15 cellular contexts compared by ENCODE assay signal in the genomic region with DNA sequence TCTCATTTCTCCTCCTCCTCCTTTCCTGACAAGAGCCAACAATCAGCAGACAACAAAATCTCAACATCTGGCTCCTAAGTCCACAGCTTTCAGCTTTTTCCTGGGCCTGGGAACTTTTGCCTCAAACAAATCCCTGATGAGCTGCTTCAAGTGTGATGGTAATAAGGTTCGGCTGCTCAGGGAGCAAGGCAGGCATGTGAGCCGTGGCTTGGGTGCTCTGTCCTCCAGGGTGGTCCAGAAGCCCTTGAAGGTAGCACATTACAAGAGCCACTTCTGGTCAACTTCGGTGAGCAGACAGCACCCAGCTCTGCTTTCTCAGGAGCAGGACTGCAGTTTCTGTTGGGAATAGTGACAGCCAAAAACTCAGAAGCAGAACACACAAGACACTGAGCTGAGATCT. TPM values are rescaled to one million over a fixed set of nuclear protein-coding genes. Genes with fewer than 3 reads are reported as not detected.
A peak's percentile ranks its signal among the peaks of the same experiment; 100 is the strongest.
DNase-seq lines count a peak whose midpoint lies in the region; ATAC-seq and TF ChIP-seq lines count a peak whose summit lies in the region.
"Had no signal": no experiment of that assay in that cellular context is flagged by ENCODE, and none has a peak within 500 bp of the region (broad histone marks: within the 10 kb centered on the region; RNA-seq: fewer than 3 reads in every experiment).

No MANE protein-coding gene starts in this region.

- peak overlapping the region; percentile 98 for H3K27ac Mint-ChIP-seq in activated CD4-positive, alpha-beta T cell treated with anti-CD3 and anti-CD28 coated beads, Interleukin-2, amount 10 ng/mL, durations not matched to agents 24 days and 14 days
- H3K27ac Mint-ChIP-seq in activated CD4-positive, alpha-beta memory T cell treated with anti-CD3 and anti-CD28 coated beads, Interleukin-2, amount 10 ng/mL, durations not matched to agents 7 days and 5 days: peak overlapping the region; percentile 28
- peak overlapping the region; percentile 73 to 100 (median 90) for H3K27ac Mint-ChIP-seq in immature natural killer cell
- peak overlapping the region; percentile 94 for H3K27ac Mint-ChIP-seq in stimulated activated memory B cell treated with anti-CD40 and anti-IgM and Interleukin-4, amounts not matched to agents 10 μg/mL and 1 μg/mL and 100 μg/mL, for 72 hours

- no peak for DNase-seq in activated CD4-positive, alpha-beta T cell treated with anti-CD3 and anti-CD28 coated beads, Interleukin-2, amount 10 ng/mL, durations not matched to agents 24 days and 14 days
- DNase-seq in activated CD4-positive, alpha-beta T cell treated with anti-CD3 and anti-CD28 coated beads, Interleukin-2, amount 50 U/mL, for 4 hours: no peak
- no peak for DNase-seq in activated CD4-positive, alpha-beta memory T cell treated with anti-CD3 and anti-CD28 coated beads, Interleukin-2, amount 10 ng/mL, durations not matched to agents 7 days and 5 days
- no peak for DNase-seq in immature natural killer cell
- no peak for DNase-seq in activated CD4-positive, CD25-positive, alpha-beta regulatory T cell treated with anti-CD3 and anti-CD28 coated beads, Interleukin-2, amount 50 U/mL, for 72 hours
- DNase-seq in GM10248 (ENCODE audit: extremely low spot score): no peak
- DNase-seq: body of pancreas; DMS153; NCI-H146; SK-N-SH; stimulated activated naive CD4-positive, alpha-beta T cell treated with Interleukin-2 at 50 U/mL for 16 hours had no signal

- POLR2A ChIA-PET in activated CD4-positive, alpha-beta memory T cell treated with anti-CD3 and anti-CD28 coated beads, Interleukin-2, amount 10 ng/mL, durations not matched to agents 7 days and 5 days (lab: Charles Lee): interaction anchor here (0.5 to 3.2 kb wide), 5 partner anchors 11 to 39 kb away, joined by 3 to 23 read pairs (median 3); no protein-coding TSS in a partner anchor
- POLR2A ChIA-PET in GM10248 (lab: Yijun Ruan, JAX): no interaction called here

- ATAC-seq in stimulated activated memory B cell treated with anti-CD40 and anti-IgM and Interleukin-4, amounts not matched to agents 10 μg/mL and 1 μg/mL and 100 μg/mL, for 72 hours: no peak
- no peak for ATAC-seq in HG03521 (IDR thresholded peaks at IDR 0.05; ENCODE audit: unreplicated experiment)
- ATAC-seq: A549, body of pancreas, HepG2 had no signal

- peaks cover 33% of the 10 kb centered on the region for H3K36me3 Mint-ChIP-seq in activated CD4-positive, alpha-beta T cell treated with anti-CD3 and anti-CD28 coated beads, Interleukin-2, amount 10 ng/mL, durations not matched to agents 24 days and 14 days (ENCODE audit: low read depth)
- peaks cover 51% of the 10 kb centered on the region for H3K36me3 Mint-ChIP-seq in activated CD4-positive, alpha-beta memory T cell treated with anti-CD3 and anti-CD28 coated beads, Interleukin-2, amount 10 ng/mL, durations not matched to agents 7 days and 5 days (ENCODE audit: low read depth)
- H3K36me3 Mint-ChIP-seq in immature natural killer cell: peaks cover 0 to 8% (median 3%) of the 10 kb centered on the region in 3 donors
- H3K36me3 Mint-ChIP-seq in stimulated activated memory B cell treated with anti-CD40 and anti-IgM and Interleukin-4, amounts not matched to agents 10 μg/mL and 1 μg/mL and 100 μg/mL, for 72 hours: peaks cover 44% of the 10 kb centered on the region

- peak overlapping the region; percentile 40 for H3K4me3 Mint-ChIP-seq in activated CD4-positive, alpha-beta T cell treated with anti-CD3 and anti-CD28 coated beads, Interleukin-2, amount 10 ng/mL, durations not matched to agents 24 days and 14 days
- no peak overlapping the region for H3K4me3 Mint-ChIP-seq in activated CD4-positive, alpha-beta memory T cell treated with anti-CD3 and anti-CD28 coated beads, Interleukin-2, amount 10 ng/mL, durations not matched to agents 7 days and 5 days
- H3K4me3 Mint-ChIP-seq in immature natural killer cell: no peak overlapping the region
- peak overlapping the region; percentile 11 for H3K4me3 Mint-ChIP-seq in stimulated activated memory B cell treated with anti-CD40 and anti-IgM and Interleukin-4, amounts not matched to agents 10 μg/mL and 1 μg/mL and 100 μg/mL, for 72 hours

- CTCF ChIA-PET in activated CD4-positive, alpha-beta memory T cell treated with anti-CD3 and anti-CD28 coated beads, Interleukin-2, amount 10 ng/mL, durations not matched to agents 7 days and 5 days (lab: Charles Lee): interaction anchor here (0.9 to 1.3 kb wide), 3 partner anchors 11 to 67 kb away, joined by 3 to 4 read pairs (median 4); no protein-coding TSS in a partner anchor
- CTCF ChIA-PET in GM10248 (lab: Yijun Ruan, JAX): interaction anchor here (1.2 to 2.2 kb wide), 5 partner anchors 11 to 136 kb away, joined by 3 to 16 read pairs (median 5); no protein-coding TSS in a partner anchor

- no peaks in the 10 kb centered on the region for H3K27me3 Mint-ChIP-seq in activated CD4-positive, alpha-beta T cell treated with anti-CD3 and anti-CD28 coated beads, Interleukin-2, amount 10 ng/mL, durations not matched to agents 24 days and 14 days
- H3K27me3 Mint-ChIP-seq in activated CD4-positive, alpha-beta memory T cell treated with anti-CD3 and anti-CD28 coated beads, Interleukin-2, amount 10 ng/mL, durations not matched to agents 7 days and 5 days: no peaks in the 10 kb centered on the region
- H3K27me3 Mint-ChIP-seq in immature natural killer cell (ENCODE audit: low read depth in 3 of 3): peaks cover 0 to 2% (median 1%) of the 10 kb centered on the region in 3 donors
- no peaks in the 10 kb centered on the region for H3K27me3 Mint-ChIP-seq in stimulated activated memory B cell treated with anti-CD40 and anti-IgM and Interleukin-4, amounts not matched to agents 10 μg/mL and 1 μg/mL and 100 μg/mL, for 72 hours

- TF ChIP-seq CTCF in GM10248 (IDR thresholded peaks at IDR 0.05; ENCODE audit: control extremely low read depth, extremely low read depth, low read depth, missing control alignments): no peak

- peaks cover 58% of the 10 kb centered on the region for H3K4me1 Mint-ChIP-seq in activated CD4-positive, alpha-beta T cell treated with anti-CD3 and anti-CD28 coated beads, Interleukin-2, amount 10 ng/mL, durations not matched to agents 24 days and 14 days
- peaks cover 68% of the 10 kb centered on the region for H3K4me1 Mint-ChIP-seq in activated CD4-positive, alpha-beta memory T cell treated with anti-CD3 and anti-CD28 coated beads, Interleukin-2, amount 10 ng/mL, durations not matched to agents 7 days and 5 days
- H3K4me1 Mint-ChIP-seq in immature natural killer cell: peaks cover 84 to 96% of the 10 kb centered on the region in 2 donors
- H3K4me1 Mint-ChIP-seq in stimulated activated memory B cell treated with anti-CD40 and anti-IgM and Interleukin-4, amounts not matched to agents 10 μg/mL and 1 μg/mL and 100 μg/mL, for 72 hours: peaks cover 93% of the 10 kb centered on the region

- intact Hi-C loops in activated CD4-positive, alpha-beta T cell treated with anti-CD3 and anti-CD28 coated beads, Interleukin-2, amount 10 ng/mL, durations not matched to agents 24 days and 14 days (cut with micrococcal nuclease): loop anchor here (5.0 kb wide), 1 partner anchor 189 kb away; no protein-coding TSS in a partner anchor

- H3K9me3 Mint-ChIP-seq in activated CD4-positive, alpha-beta T cell treated with anti-CD3 and anti-CD28 coated beads, Interleukin-2, amount 10 ng/mL, durations not matched to agents 24 days and 14 days: no peaks in the 10 kb centered on the region
- H3K9me3 Mint-ChIP-seq in activated CD4-positive, alpha-beta memory T cell treated with anti-CD3 and anti-CD28 coated beads, Interleukin-2, amount 10 ng/mL, durations not matched to agents 7 days and 5 days: no peaks in the 10 kb centered on the region
- no peaks in the 10 kb centered on the region for H3K9me3 Mint-ChIP-seq in immature natural killer cell
- H3K9me3 Mint-ChIP-seq in stimulated activated memory B cell treated with anti-CD40 and anti-IgM and Interleukin-4, amounts not matched to agents 10 μg/mL and 1 μg/mL and 100 μg/mL, for 72 hours: no peaks in the 10 kb centered on the region

RNA-seq across cellular contexts. Expression of a gene that starts 46.2 kb away (rescaled TPM):
- total RNA-seq in activated CD4-positive, alpha-beta T cell treated with anti-CD3 and anti-CD28 coated beads, Interleukin-2, amount 10 ng/mL, durations not matched to agents 24 days and 14 days: 29.3 and 31.2 TPM in 2 replicates
- 10 to 100 TPM; 43.6 to 44.4 TPM for total RNA-seq in activated CD4-positive, alpha-beta memory T cell treated with anti-CD3 and anti-CD28 coated beads, Interleukin-2, amount 10 ng/mL, durations not matched to agents 7 days and 5 days
- 10 to 100 TPM; 14.1 to 37.8 (median 18.7) TPM for polyA plus RNA-seq in immature natural killer cell
- total RNA-seq: HepG2 had no signal
- polyA plus RNA-seq: HepG2 had no signal

Comparison
In these comparisons a context has a peak if more than half of its experiments do, and no peak if none do; other contexts are left out.
1. H3K27ac Mint-ChIP-seq: peak in every context shown above with its lines; median percentile 98 in activated CD4-positive, alpha-beta T cell treated with anti-CD3 and anti-CD28 coated beads, Interleukin-2, amount 10 ng/mL, durations not matched to agents 24 days and 14 days; 94 in stimulated activated memory B cell treated with anti-CD40 and anti-IgM and Interleukin-4, amounts not matched to agents 10 μg/mL and 1 μg/mL and 100 μg/mL, for 72 hours; 90 in immature natural killer cell; 28 in activated CD4-positive, alpha-beta memory T cell treated with anti-CD3 and anti-CD28 coated beads, Interleukin-2, amount 10 ng/mL, durations not matched to agents 7 days and 5 days.
2. H3K4me3 Mint-ChIP-seq: peak in activated CD4-positive, alpha-beta T cell treated with anti-CD3 and anti-CD28 coated beads, Interleukin-2, amount 10 ng/mL, durations not matched to agents 24 days and 14 days (single experiment) and stimulated activated memory B cell treated with anti-CD40 and anti-IgM and Interleukin-4, amounts not matched to agents 10 μg/mL and 1 μg/mL and 100 μg/mL, for 72 hours (single experiment); none in activated CD4-positive, alpha-beta memory T cell treated with anti-CD3 and anti-CD28 coated beads, Interleukin-2, amount 10 ng/mL, durations not matched to agents 7 days and 5 days (single experiment) and immature natural killer cell (0 of 5).